ENCODE assay signal across 16 cellular contexts in genomic region chr1:183550915-183551314, GRCh38. TPM values are rescaled to one million over a fixed set of nuclear protein-coding genes. Genes with fewer than 3 reads are reported as not detected.
DNase-seq lines count a peak whose midpoint lies in the region; ATAC-seq and FAIRE-seq lines count a peak whose summit lies in the region.
"Had no signal": no experiment of that assay in that cellular context is flagged by ENCODE, and none has a peak within 500 bp of the region (broad histone marks: within the 10 kb centered on the region; RNA-seq: fewer than 3 reads in every experiment).

No MANE protein-coding gene starts in this region.

- DNase-seq in DMS 273 (lab: John Stamatoyannopoulos, UW; ENCODE audit: unreplicated experiment) (peak; percentile 11), DMS 273 treated with DMSO at 0.1 percent for 48 hours (lab: John Stamatoyannopoulos, UW) (no peak), frontal cortex (ENCODE audit: low spot score in 2 of 2) (no peak), NCI-H446 (lab: John Stamatoyannopoulos, UW) (no peak)
- DNase-seq in activated naive CD4-positive, alpha-beta T cell (lab: John Stamatoyannopoulos, UW), result no peak
- DNase-seq in central memory CD8-positive, alpha-beta T cell (ENCODE audit: low spot score in 2 of 2), result no peak
- DNase-seq in stimulated activated naive B cell treated with anti-CD40 and anti-IgM and Interleukin-4, amounts not matched to agents 10 μg/mL and 1 μg/mL and 100 μg/mL, for 72 hours, result no peak
- DNase-seq: activated T-cell treated with anti-CD3 and anti-CD28 coated beads, Interleukin-2, amount 50 U/mL, for 4 hours; colonic mucosa; Kasumi-1; NCI-H187 treated with DMSO at 0.1 percent for 48 hours had no signal

- H3K27me3 Mint-ChIP-seq in activated naive CD4-positive, alpha-beta T cell treated with anti-CD3 and anti-CD28 coated beads, Interleukin-2, amount 50 U/mL, for 24 hours, result no peaks in the 10 kb centered on the region
- H3K27me3 Mint-ChIP-seq in central memory CD8-positive, alpha-beta T cell, result no peaks in the 10 kb centered on the region
- H3K27me3 Mint-ChIP-seq in stimulated activated naive B cell treated with anti-CD40 and anti-IgM and Interleukin-4, amounts not matched to agents 10 μg/mL and 1 μg/mL and 100 μg/mL, for 72 hours, result no peaks in the 10 kb centered on the region
- H3K27me3 Mint-ChIP-seq: brain, progenitor cell of endocrine pancreas had no signal

- H3K9me3 Mint-ChIP-seq in activated naive CD4-positive, alpha-beta T cell treated with anti-CD3 and anti-CD28 coated beads, Interleukin-2, amount 50 U/mL, for 24 hours, result no peaks in the 10 kb centered on the region
- no peaks in the 10 kb centered on the region for H3K9me3 Mint-ChIP-seq in central memory CD8-positive, alpha-beta T cell
- H3K9me3 Mint-ChIP-seq in stimulated activated naive B cell treated with anti-CD40 and anti-IgM and Interleukin-4, amounts not matched to agents 10 μg/mL and 1 μg/mL and 100 μg/mL, for 72 hours, result no peaks in the 10 kb centered on the region
- H3K9me3 Mint-ChIP-seq: activated T-cell treated with anti-CD3 and anti-CD28 coated beads, Interleukin-2, amount 50 U/mL, for 4 hours; brain; GM23338 had no signal

- H3K27ac Mint-ChIP-seq in activated naive CD4-positive, alpha-beta T cell treated with anti-CD3 and anti-CD28 coated beads, Interleukin-2, amount 50 U/mL, for 24 hours, result peak overlapping the region; percentile 31
- H3K27ac Mint-ChIP-seq in central memory CD8-positive, alpha-beta T cell (ENCODE audit: low read depth), result peak overlapping the region; percentile 29
- H3K27ac Mint-ChIP-seq in stimulated activated naive B cell treated with anti-CD40 and anti-IgM and Interleukin-4, amounts not matched to agents 10 μg/mL and 1 μg/mL and 100 μg/mL, for 72 hours, result peak overlapping the region; percentile 42
- H3K27ac Mint-ChIP-seq: GM23338 had no signal

- no peak for ATAC-seq in central memory CD8-positive, alpha-beta T cell (replicated peaks; ENCODE audit: extremely low read depth, poor library complexity, severe bottlenecking)
- no peak for ATAC-seq in stimulated activated naive B cell treated with anti-CD40 and anti-IgM and Interleukin-4, amounts not matched to agents 10 μg/mL and 1 μg/mL and 100 μg/mL, for 72 hours (replicated peaks)
- ATAC-seq: activated T-cell treated with anti-CD3 and anti-CD28 coated beads, Interleukin-2, amount 50 U/mL, for 4 hours; GM23338 had no signal

- no peaks in the 10 kb centered on the region for H3K4me1 Mint-ChIP-seq in activated naive CD4-positive, alpha-beta T cell treated with anti-CD3 and anti-CD28 coated beads, Interleukin-2, amount 50 U/mL, for 24 hours
- peaks cover 6% of the 10 kb centered on the region for H3K4me1 Mint-ChIP-seq in central memory CD8-positive, alpha-beta T cell
- H3K4me1 Mint-ChIP-seq in stimulated activated naive B cell treated with anti-CD40 and anti-IgM and Interleukin-4, amounts not matched to agents 10 μg/mL and 1 μg/mL and 100 μg/mL, for 72 hours, result peaks cover 20 to 39% of the 10 kb centered on the region in 2 donors

- H3K36me3 Mint-ChIP-seq in activated naive CD4-positive, alpha-beta T cell treated with anti-CD3 and anti-CD28 coated beads, Interleukin-2, amount 50 U/mL, for 24 hours, result peaks cover 16% of the 10 kb centered on the region
- H3K36me3 Mint-ChIP-seq in central memory CD8-positive, alpha-beta T cell (ENCODE audit: insufficient read depth), result peaks cover 57% of the 10 kb centered on the region
- H3K36me3 Mint-ChIP-seq in stimulated activated naive B cell treated with anti-CD40 and anti-IgM and Interleukin-4, amounts not matched to agents 10 μg/mL and 1 μg/mL and 100 μg/mL, for 72 hours, result peaks cover 30 to 50% of the 10 kb centered on the region in 2 donors

- H3K4me3 Mint-ChIP-seq in activated naive CD4-positive, alpha-beta T cell treated with anti-CD3 and anti-CD28 coated beads, Interleukin-2, amount 50 U/mL, for 24 hours, result no peak overlapping the region
- H3K4me3 Mint-ChIP-seq in central memory CD8-positive, alpha-beta T cell, result no peak overlapping the region
- H3K4me3 Mint-ChIP-seq in stimulated activated naive B cell treated with anti-CD40 and anti-IgM and Interleukin-4, amounts not matched to agents 10 μg/mL and 1 μg/mL and 100 μg/mL, for 72 hours, result no peak overlapping the region
- H3K4me3 Mint-ChIP-seq: activated T-cell treated with anti-CD3 and anti-CD28 coated beads, Interleukin-2, amount 50 U/mL, for 4 hours; brain; GM23338 had no signal

- FAIRE-seq in frontal cortex (lab: Jason Lieb, UNC), result no peak
- FAIRE-seq: RCC 7860 had no signal

RNA-seq across cellular contexts. Expression of gene NCF2, which starts 39.3 kb away (rescaled TPM):
- total RNA-seq in frontal cortex, result 4.9 TPM
- total RNA-seq: GM23338 had no signal
